2 cellular contexts compared by ENCODE assay signal in the genomic region with DNA sequence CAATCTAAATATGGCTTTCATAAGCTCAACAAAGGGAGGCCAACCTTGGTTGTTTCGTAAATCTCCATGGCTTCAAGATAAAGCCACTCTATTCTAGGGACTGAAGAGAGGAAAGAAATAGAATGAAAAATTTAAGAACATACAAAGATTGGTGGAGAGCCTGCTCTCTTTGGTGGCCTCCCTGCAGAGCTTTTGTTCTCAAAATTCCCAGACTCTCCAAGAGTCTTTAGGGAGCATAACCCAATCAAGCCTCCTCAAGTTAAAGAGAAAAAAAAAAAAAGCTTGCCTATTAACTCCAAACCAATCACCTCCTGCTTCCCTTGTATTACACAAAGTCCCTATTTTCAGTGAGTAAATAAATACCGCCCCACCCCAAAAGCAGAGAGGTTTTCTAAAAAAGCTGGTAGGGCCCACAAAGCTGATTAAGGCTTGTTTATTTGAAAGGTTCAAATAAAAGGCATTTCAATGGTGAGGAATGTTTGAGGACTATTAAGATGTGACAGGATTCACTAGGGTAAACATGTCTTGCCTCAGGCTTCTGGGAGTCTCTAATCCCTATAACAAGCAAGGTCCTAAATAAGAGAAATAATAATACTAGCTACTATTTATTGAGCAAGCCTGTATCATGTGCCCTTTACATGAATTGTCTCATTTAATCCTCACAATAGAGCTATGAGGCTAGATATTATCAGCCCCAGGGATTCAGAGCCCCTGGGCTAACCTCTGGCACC.
TF ChIP-seq lines count a peak whose summit lies in the region.

No MANE protein-coding gene starts in this region.

TF ChIP-seq in GM23338, 12 proteins besides CTCF, POLR2A, EP300 and RAD21 (continued from another document):
- no peak for TF ChIP-seq ZNF114 (CRISPR knock-in tag; IDR thresholded peaks at IDR 0.05)
- no peak for TF ChIP-seq JUNB (IDR thresholded peaks at IDR 0.05; ENCODE audit: unreplicated experiment)
- TF ChIP-seq POLR2AphosphoS5 (IDR thresholded peaks at IDR 0.05; ENCODE audit: low read depth), result no peak
- TF ChIP-seq EZH2phosphoT487 (IDR thresholded peaks at IDR 0.05; ENCODE audit: unreplicated experiment), result no peak
- no peak for TF ChIP-seq ETS1 (IDR thresholded peaks at IDR 0.05)
- TF ChIP-seq, protein P1, sequence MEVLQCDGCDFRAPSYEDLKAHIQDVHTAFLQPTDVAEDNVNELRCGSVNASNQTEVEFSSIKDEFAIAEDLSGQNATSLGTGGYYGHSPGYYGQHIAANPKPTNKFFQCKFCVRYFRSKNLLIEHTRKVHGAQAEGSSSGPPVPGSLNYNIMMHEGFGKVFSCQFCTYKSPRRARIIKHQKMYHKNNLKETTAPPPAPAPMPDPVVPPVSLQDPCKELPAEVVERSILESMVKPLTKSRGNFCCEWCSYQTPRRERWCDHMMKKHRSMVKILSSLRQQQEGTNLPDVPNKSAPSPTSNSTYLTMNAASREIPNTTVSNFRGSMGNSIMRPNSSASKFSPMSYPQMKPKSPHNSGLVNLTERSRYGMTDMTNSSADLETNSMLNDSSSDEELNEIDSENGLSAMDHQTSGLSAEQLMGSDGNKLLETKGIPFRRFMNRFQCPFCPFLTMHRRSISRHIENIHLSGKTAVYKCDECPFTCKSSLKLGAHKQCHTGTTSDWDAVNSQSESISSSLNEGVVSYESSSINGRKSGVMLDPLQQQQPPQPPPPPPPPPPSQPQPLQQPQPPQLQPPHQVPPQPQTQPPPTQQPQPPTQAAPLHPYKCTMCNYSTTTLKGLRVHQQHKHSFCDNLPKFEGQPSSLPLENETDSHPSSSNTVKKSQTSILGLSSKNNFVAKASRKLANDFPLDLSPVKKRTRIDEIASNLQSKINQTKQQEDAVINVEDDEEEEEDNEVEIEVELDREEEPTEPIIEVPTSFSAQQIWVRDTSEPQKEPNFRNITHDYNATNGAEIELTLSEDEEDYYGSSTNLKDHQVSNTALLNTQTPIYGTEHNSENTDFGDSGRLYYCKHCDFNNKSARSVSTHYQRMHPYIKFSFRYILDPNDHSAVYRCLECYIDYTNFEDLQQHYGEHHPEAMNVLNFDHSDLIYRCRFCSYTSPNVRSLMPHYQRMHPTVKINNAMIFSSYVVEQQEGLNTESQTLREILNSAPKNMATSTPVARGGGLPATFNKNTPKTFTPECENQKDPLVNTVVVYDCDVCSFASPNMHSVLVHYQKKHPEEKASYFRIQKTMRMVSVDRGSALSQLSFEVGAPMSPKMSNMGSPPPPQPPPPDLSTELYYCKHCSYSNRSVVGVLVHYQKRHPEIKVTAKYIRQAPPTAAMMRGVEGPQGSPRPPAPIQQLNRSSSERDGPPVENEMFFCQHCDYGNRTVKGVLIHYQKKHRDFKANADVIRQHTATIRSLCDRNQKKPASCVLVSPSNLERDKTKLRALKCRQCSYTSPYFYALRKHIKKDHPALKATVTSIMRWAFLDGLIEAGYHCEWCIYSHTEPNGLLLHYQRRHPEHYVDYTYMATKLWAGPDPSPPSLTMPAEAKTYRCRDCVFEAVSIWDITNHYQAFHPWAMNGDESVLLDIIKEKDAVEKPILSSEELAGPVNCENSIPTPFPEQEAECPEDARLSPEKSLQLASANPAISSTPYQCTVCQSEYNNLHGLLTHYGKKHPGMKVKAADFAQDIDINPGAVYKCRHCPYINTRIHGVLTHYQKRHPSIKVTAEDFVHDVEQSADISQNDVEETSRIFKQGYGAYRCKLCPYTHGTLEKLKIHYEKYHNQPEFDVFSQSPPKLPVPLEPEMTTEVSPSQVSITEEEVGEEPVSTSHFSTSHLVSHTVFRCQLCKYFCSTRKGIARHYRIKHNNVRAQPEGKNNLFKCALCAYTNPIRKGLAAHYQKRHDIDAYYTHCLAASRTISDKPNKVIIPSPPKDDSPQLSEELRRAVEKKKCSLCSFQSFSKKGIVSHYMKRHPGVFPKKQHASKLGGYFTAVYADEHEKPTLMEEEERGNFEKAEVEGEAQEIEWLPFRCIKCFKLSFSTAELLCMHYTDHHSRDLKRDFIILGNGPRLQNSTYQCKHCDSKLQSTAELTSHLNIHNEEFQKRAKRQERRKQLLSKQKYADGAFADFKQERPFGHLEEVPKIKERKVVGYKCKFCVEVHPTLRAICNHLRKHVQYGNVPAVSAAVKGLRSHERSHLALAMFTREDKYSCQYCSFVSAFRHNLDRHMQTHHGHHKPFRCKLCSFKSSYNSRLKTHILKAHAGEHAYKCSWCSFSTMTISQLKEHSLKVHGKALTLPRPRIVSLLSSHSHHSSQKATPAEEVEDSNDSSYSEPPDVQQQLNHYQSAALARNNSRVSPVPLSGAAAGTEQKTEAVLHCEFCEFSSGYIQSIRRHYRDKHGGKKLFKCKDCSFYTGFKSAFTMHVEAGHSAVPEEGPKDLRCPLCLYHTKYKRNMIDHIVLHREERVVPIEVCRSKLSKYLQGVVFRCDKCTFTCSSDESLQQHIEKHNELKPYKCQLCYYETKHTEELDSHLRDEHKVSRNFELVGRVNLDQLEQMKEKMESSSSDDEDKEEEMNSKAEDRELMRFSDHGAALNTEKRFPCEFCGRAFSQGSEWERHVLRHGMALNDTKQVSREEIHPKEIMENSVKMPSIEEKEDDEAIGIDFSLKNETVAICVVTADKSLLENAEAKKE (CRISPR knock-in tag; IDR thresholded peaks at IDR 0.05), result no peak
- TF ChIP-seq ZNF331 (CRISPR knock-in tag; IDR thresholded peaks at IDR 0.05; ENCODE audit: low read depth), result no peak
TF ChIP-seq in GM23338: peak in this region for 0.

TF ChIP-seq in H1, 55 proteins besides CTCF, POLR2A, EP300 and RAD21 (continued from another document):
- TF ChIP-seq USF2 (IDR thresholded peaks at IDR 0.05; ENCODE audit: low read length), result no peak
- no peak for TF ChIP-seq BCL11A (IDR thresholded peaks at IDR 0.05; ENCODE audit: low read depth in 2 of 2, low read length in 2 of 2)
- no peak for TF ChIP-seq CHD2 (IDR thresholded peaks at IDR 0.05; ENCODE audit: low read length)
- no peak for TF ChIP-seq ASH2L (IDR thresholded peaks at IDR 0.05; ENCODE audit: low read length)
- TF ChIP-seq SIN3A (conservative IDR thresholded peaks at IDR 0.05 in 1 of 2, IDR thresholded peaks at IDR 0.05 in 1 of 2; ENCODE audit: low read depth in 1 of 2, low read length in 2 of 2), result no peak
- no peak for TF ChIP-seq KDM4A (IDR thresholded peaks at IDR 0.05; ENCODE audit: low read depth, low read length, severe bottlenecking)
- no peak for TF ChIP-seq GABPA (IDR thresholded peaks at IDR 0.05; ENCODE audit: borderline replicate concordance, insufficient read depth, low read length)
- no peak for TF ChIP-seq SIRT6 (IDR thresholded peaks at IDR 0.05; ENCODE audit: low read length)
- TF ChIP-seq SP1 (IDR thresholded peaks at IDR 0.05; ENCODE audit: low read depth, low read length), result no peak
- TF ChIP-seq CREB1 (IDR thresholded peaks at IDR 0.05), result no peak
- TF ChIP-seq BRCA1 (IDR thresholded peaks at IDR 0.05; ENCODE audit: low read depth, low read length), result no peak
- TF ChIP-seq TAF7 (optimal IDR thresholded peaks at IDR 0.05; ENCODE audit: borderline replicate concordance, low read depth, low read length), result no peak
- TF ChIP-seq, protein P2, sequence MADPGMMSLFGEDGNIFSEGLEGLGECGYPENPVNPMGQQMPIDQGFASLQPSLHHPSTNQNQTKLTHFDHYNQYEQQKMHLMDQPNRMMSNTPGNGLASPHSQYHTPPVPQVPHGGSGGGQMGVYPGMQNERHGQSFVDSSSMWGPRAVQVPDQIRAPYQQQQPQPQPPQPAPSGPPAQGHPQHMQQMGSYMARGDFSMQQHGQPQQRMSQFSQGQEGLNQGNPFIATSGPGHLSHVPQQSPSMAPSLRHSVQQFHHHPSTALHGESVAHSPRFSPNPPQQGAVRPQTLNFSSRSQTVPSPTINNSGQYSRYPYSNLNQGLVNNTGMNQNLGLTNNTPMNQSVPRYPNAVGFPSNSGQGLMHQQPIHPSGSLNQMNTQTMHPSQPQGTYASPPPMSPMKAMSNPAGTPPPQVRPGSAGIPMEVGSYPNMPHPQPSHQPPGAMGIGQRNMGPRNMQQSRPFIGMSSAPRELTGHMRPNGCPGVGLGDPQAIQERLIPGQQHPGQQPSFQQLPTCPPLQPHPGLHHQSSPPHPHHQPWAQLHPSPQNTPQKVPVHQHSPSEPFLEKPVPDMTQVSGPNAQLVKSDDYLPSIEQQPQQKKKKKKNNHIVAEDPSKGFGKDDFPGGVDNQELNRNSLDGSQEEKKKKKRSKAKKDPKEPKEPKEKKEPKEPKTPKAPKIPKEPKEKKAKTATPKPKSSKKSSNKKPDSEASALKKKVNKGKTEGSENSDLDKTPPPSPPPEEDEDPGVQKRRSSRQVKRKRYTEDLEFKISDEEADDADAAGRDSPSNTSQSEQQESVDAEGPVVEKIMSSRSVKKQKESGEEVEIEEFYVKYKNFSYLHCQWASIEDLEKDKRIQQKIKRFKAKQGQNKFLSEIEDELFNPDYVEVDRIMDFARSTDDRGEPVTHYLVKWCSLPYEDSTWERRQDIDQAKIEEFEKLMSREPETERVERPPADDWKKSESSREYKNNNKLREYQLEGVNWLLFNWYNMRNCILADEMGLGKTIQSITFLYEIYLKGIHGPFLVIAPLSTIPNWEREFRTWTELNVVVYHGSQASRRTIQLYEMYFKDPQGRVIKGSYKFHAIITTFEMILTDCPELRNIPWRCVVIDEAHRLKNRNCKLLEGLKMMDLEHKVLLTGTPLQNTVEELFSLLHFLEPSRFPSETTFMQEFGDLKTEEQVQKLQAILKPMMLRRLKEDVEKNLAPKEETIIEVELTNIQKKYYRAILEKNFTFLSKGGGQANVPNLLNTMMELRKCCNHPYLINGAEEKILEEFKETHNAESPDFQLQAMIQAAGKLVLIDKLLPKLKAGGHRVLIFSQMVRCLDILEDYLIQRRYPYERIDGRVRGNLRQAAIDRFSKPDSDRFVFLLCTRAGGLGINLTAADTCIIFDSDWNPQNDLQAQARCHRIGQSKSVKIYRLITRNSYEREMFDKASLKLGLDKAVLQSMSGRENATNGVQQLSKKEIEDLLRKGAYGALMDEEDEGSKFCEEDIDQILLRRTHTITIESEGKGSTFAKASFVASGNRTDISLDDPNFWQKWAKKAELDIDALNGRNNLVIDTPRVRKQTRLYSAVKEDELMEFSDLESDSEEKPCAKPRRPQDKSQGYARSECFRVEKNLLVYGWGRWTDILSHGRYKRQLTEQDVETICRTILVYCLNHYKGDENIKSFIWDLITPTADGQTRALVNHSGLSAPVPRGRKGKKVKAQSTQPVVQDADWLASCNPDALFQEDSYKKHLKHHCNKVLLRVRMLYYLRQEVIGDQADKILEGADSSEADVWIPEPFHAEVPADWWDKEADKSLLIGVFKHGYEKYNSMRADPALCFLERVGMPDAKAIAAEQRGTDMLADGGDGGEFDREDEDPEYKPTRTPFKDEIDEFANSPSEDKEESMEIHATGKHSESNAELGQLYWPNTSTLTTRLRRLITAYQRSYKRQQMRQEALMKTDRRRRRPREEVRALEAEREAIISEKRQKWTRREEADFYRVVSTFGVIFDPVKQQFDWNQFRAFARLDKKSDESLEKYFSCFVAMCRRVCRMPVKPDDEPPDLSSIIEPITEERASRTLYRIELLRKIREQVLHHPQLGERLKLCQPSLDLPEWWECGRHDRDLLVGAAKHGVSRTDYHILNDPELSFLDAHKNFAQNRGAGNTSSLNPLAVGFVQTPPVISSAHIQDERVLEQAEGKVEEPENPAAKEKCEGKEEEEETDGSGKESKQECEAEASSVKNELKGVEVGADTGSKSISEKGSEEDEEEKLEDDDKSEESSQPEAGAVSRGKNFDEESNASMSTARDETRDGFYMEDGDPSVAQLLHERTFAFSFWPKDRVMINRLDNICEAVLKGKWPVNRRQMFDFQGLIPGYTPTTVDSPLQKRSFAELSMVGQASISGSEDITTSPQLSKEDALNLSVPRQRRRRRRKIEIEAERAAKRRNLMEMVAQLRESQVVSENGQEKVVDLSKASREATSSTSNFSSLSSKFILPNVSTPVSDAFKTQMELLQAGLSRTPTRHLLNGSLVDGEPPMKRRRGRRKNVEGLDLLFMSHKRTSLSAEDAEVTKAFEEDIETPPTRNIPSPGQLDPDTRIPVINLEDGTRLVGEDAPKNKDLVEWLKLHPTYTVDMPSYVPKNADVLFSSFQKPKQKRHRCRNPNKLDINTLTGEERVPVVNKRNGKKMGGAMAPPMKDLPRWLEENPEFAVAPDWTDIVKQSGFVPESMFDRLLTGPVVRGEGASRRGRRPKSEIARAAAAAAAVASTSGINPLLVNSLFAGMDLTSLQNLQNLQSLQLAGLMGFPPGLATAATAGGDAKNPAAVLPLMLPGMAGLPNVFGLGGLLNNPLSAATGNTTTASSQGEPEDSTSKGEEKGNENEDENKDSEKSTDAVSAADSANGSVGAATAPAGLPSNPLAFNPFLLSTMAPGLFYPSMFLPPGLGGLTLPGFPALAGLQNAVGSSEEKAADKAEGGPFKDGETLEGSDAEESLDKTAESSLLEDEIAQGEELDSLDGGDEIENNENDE (IDR thresholded peaks at IDR 0.05; ENCODE audit: insufficient replicate concordance, low read length), result no peak
- TF ChIP-seq, protein P3, sequence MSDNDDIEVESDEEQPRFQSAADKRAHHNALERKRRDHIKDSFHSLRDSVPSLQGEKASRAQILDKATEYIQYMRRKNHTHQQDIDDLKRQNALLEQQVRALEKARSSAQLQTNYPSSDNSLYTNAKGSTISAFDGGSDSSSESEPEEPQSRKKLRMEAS (IDR thresholded peaks at IDR 0.05), result no peak
- TF ChIP-seq TAF1 (IDR thresholded peaks at IDR 0.05; ENCODE audit: low read depth, low read length), result no peak
- TF ChIP-seq MAFK (IDR thresholded peaks at IDR 0.05; ENCODE audit: low read depth, low read length), result no peak
- TF ChIP-seq NRF1 (IDR thresholded peaks at IDR 0.05; ENCODE audit: low read depth, low read length), result no peak
